8 cellular contexts compared by ENCODE assay signal in genomic region chr18:58669731-58670379, GRCh38.
DNase-seq lines count a peak whose midpoint lies in the region.

No MANE protein-coding gene starts in this region.

- H3K27me3 ChIP-seq in BLaER1, result no peaks in the 10 kb centered on the region

- H3K27ac ChIP-seq in BLaER1, result peak overlapping the region; percentile 87

- H3K9ac ChIP-seq in BLaER1, result no peak overlapping the region

- H3K36me3 ChIP-seq in BLaER1, result no peaks in the 10 kb centered on the region

- H3K4me3 ChIP-seq in BLaER1, result no peak overlapping the region

- H4K20me1 ChIP-seq in BLaER1, result peaks cover 28% of the 10 kb centered on the region

- H3K4me2 ChIP-seq in BLaER1, result peak overlapping the region; percentile 95

- peaks cover 72% of the 10 kb centered on the region for H3K4me1 ChIP-seq in BLaER1

- DNase-seq in HS-5 (ENCODE audit: low read depth) (peak; percentile 58), SHP77 (lab: John Stamatoyannopoulos, UW) (peak; percentile 71 to 84), glomerular visceral epithelial cell (ENCODE audit: extremely low spot score) (peak; percentile 71), GM19240 (ENCODE audit: insufficient read length, low spot score) (no peak), epidermal melanocyte (ENCODE audit: insufficient read length, low spot score) (no peak)
- DNase-seq in activated effector memory CD4-positive, alpha-beta T cell treated with anti-CD3 and anti-CD28 coated beads, Interleukin-2, amount 50 U/mL, for 16 hours, result no peak
- DNase-seq in activated CD4-positive, alpha-beta T cell treated with anti-CD3 and anti-CD28 coated beads, Interleukin-2, amount 50 U/mL, for 1 hour, result no peak

- H3K9me3 ChIP-seq in BLaER1, result no peaks in the 10 kb centered on the region

Comparison
In these comparisons a context has a peak if more than half of its experiments do, and no peak if none do; other contexts are left out.
1. DNase-seq: peak in HS-5 (single experiment), SHP77 (2 of 2) and glomerular visceral epithelial cell (single experiment); none in GM19240 (single experiment), activated effector memory CD4-positive, alpha-beta T cell treated with anti-CD3 and anti-CD28 coated beads, Interleukin-2, amount 50 U/mL, for 16 hours (single experiment), epidermal melanocyte (single experiment) and activated CD4-positive, alpha-beta T cell treated with anti-CD3 and anti-CD28 coated beads, Interleukin-2, amount 50 U/mL, for 1 hour (single experiment).